Comparison of ENCODE assay signal across 8 cellular contexts in genomic region chr19:54208784-54209057, GRCh38. TPM values are rescaled to one million over a fixed set of nuclear protein-coding genes. Genes with fewer than 3 reads are reported as not detected.
DNase-seq lines count a peak whose midpoint lies in the region; ATAC-seq, FAIRE-seq and TF ChIP-seq lines count a peak whose summit lies in the region.
"Had no signal": no experiment of that assay in that cellular context is flagged by ENCODE, and none has a peak within 500 bp of the region (broad histone marks: within the 10 kb centered on the region; RNA-seq: fewer than 3 reads in every experiment).

No MANE protein-coding gene starts in this region.

- no peak overlapping the region for H2AFZ ChIP-seq in H9 (ENCODE audit: low read length)

- POLR2A ChIA-PET in GM10248 (lab: Yijun Ruan, JAX): interaction anchor here (0.7 to 5.7 kb wide), 4 partner anchors 8 to 35 kb away, joined by 4 to 30 read pairs (median 8); partner anchors contain the start of genes MBOAT7, RPS9, TMC4 and TSEN34

- no peak overlapping the region for H3K14ac ChIP-seq in H9 (ENCODE audit: insufficient read depth, low read length)

- H3K27me3 Mint-ChIP-seq in H9 (ENCODE audit: low read depth): peaks cover 3% of the 10 kb centered on the region

- peaks cover 3% of the 10 kb centered on the region for H4K20me1 ChIP-seq in H9 (ENCODE audit: control insufficient read depth, insufficient read depth, insufficient read length)

- H3K36me3 ChIP-seq in small intestine (ENCODE audit: control insufficient read depth in 2 of 2, insufficient read depth in 2 of 2, low read length in 2 of 2): peaks cover 11 to 12% of the 10 kb centered on the region in 2 donors

- H4K8ac ChIP-seq in H9 (replicated peaks; ENCODE audit: insufficient read length, low read depth, low read length): no peak overlapping the region

- DNase-seq in H9 (no peak), fibroblast of the aortic adventitia (ENCODE audit: low read depth) (peak; percentile 22), small intestine (no peak), GM10248 (ENCODE audit: extremely low spot score) (no peak)

- peak overlapping the region; percentile 85 to 95 (median 94); a peak in 6 of 7 replicates for H3K27ac Mint-ChIP-seq in H9

- no peak overlapping the region for H3K23ac ChIP-seq in H9 (ENCODE audit: insufficient read length, low read depth, low read length)

- H3K18ac ChIP-seq in H9 (ENCODE audit: insufficient read length, low read depth, low read length): no peak overlapping the region

- H2BK120ac ChIP-seq in H9 (ENCODE audit: low read depth, low read length, poor library complexity, severe bottlenecking): no peak overlapping the region

- no peak overlapping the region for H3T11ph ChIP-seq in H9 (ENCODE audit: low read length)

- H3K36me3 Mint-ChIP-seq in H9 (ENCODE audit: insufficient read depth in 1 of 3, low read depth in 3 of 3): peaks cover 59 to 70% (median 61%) of the 10 kb centered on the region in 3 experiments

- no peak for TF ChIP-seq CTCF in H9 (conservative IDR thresholded peaks at IDR 0.05)
- no peak for TF ChIP-seq CTCF in fibroblast of the aortic adventitia (IDR thresholded peaks at IDR 0.05; ENCODE audit: insufficient read depth, low read length)
- no peak for TF ChIP-seq CTCF in GM10248 (IDR thresholded peaks at IDR 0.05; ENCODE audit: control extremely low read depth, extremely low read depth, low read depth, missing control alignments)

- no peak overlapping the region for H3K4me3 ChIP-seq in fibroblast of the aortic adventitia (ENCODE audit: low read depth, low read length)
- no peak overlapping the region for H3K4me3 ChIP-seq in small intestine (ENCODE audit: low read depth in 1 of 2, low read length in 2 of 2)

- H3K4ac ChIP-seq in H9 (ENCODE audit: low read depth, low read length): no peak overlapping the region

- no peak overlapping the region for H2BK15ac ChIP-seq in H9 (ENCODE audit: low read depth, low read length)

- H3K79me1 ChIP-seq in H9 (ENCODE audit: insufficient read depth, low read depth, low read length, poor library complexity, severe bottlenecking): peaks cover 2% of the 10 kb centered on the region

- ATAC-seq in SK-N-SH treated with all-trans-retinoic acid at 6 μM for 48 hours: peak; percentile 9; the same call in 2 of the 3 replicates
- no peak for ATAC-seq in GM18907 (IDR thresholded peaks at IDR 0.05; ENCODE audit: unreplicated experiment)
- no peak for ATAC-seq in HG03196 (IDR thresholded peaks at IDR 0.05; ENCODE audit: unreplicated experiment)

- peak overlapping the region in 1 of 2 experiments; percentile 54; a peak in 1 of 5 replicates for H3K4me3 Mint-ChIP-seq in H9

- H3K27ac ChIP-seq in H9 (ENCODE audit: insufficient read length, low read depth, low read length) (no peak overlapping the region), small intestine (ENCODE audit: low read depth in 1 of 2, low read length in 1 of 2) (peak overlapping the region; percentile 38 to 92)

- H4K91ac ChIP-seq in H9 (ENCODE audit: insufficient read length, low read depth, low read length): no peak overlapping the region

- no peak overlapping the region for H2AK5ac ChIP-seq in H9 (ENCODE audit: insufficient read length, low read length)

- no peak overlapping the region for H2BK20ac ChIP-seq in H9 (ENCODE audit: low read depth, low read length, poor library complexity, severe bottlenecking)

- H4K5ac ChIP-seq in H9 (ENCODE audit: insufficient read length, low read depth, low read length): no peak overlapping the region

- no peaks in the 10 kb centered on the region for H3K9me3 Mint-ChIP-seq in H9

- H2BK5ac ChIP-seq in H9 (ENCODE audit: insufficient read length, low read length): no peak overlapping the region

- CTCF ChIA-PET in GM10248 (lab: Yijun Ruan, JAX): interaction anchor here (1.0 to 1.2 kb wide), 2 partner anchors 12 to 182 kb away, joined by 3 read pairs; no protein-coding TSS in a partner anchor

- H3K27me3 ChIP-seq in H9 (ENCODE audit: insufficient read depth, low read length): no peaks in the 10 kb centered on the region
- H3K27me3 ChIP-seq in small intestine (ENCODE audit: control insufficient read depth in 2 of 2, insufficient read depth in 2 of 2, low read length in 2 of 2): no peaks in the 10 kb centered on the region

- no peak overlapping the region for H3K9ac ChIP-seq in H9 (ENCODE audit: extremely low read depth, insufficient read length, low read length)

- no peak overlapping the region for H2BK12ac ChIP-seq in H9 (ENCODE audit: insufficient read length, low read depth, low read length)

- no peak overlapping the region for H3K56ac ChIP-seq in H9 (ENCODE audit: insufficient read length, low read depth, low read length)

- no peak for FAIRE-seq in small intestine (lab: Jason Lieb, UNC)

- no peak overlapping the region for H3K4me2 ChIP-seq in H9 (ENCODE audit: insufficient read depth, insufficient read length, low read length)

- no CpG with 5 or more reads among the region's 8 CpGs for WGBS in H9 (ENCODE audit: extremely low coverage, insufficient read length, low lambda C conversion rate)
- 55 to 64% (median 61%) methylated on average over 8 of the region's 8 CpGs for WGBS in small intestine, 3 donors

- H3K4me1 ChIP-seq in H9 (ENCODE audit: insufficient read depth, low read length) (no peaks in the 10 kb centered on the region), small intestine (ENCODE audit: control insufficient read depth in 2 of 2, insufficient read depth in 1 of 2, low read depth in 1 of 2, low read length in 1 of 2) (peaks cover 10 to 14% of the 10 kb centered on the region in 2 donors)

- H3K9me3 ChIP-seq in H9 (ENCODE audit: control insufficient read depth, low read depth, low read length) (no peaks in the 10 kb centered on the region), small intestine (ENCODE audit: control insufficient read depth, low read depth) (no peaks in the 10 kb centered on the region)

- peaks cover 10% of the 10 kb centered on the region; the same call in 1 of the 2 replicates for H3K79me2 ChIP-seq in H9 (ENCODE audit: insufficient read depth, low read length)

- no peaks in the 10 kb centered on the region for H3K23me2 ChIP-seq in H9 (ENCODE audit: insufficient read length, low read depth, low read length, poor library complexity, severe bottlenecking)

- H3K4me1 Mint-ChIP-seq in H9: peaks cover 28 to 45% of the 10 kb centered on the region in 2 experiments

TF ChIP-seq in SK-N-SH treated with all-trans-retinoic acid at 6 μM for 48 hours, 23 proteins besides CTCF, POLR2A, EP300 and RAD21:
- TF ChIP-seq, protein P1, sequence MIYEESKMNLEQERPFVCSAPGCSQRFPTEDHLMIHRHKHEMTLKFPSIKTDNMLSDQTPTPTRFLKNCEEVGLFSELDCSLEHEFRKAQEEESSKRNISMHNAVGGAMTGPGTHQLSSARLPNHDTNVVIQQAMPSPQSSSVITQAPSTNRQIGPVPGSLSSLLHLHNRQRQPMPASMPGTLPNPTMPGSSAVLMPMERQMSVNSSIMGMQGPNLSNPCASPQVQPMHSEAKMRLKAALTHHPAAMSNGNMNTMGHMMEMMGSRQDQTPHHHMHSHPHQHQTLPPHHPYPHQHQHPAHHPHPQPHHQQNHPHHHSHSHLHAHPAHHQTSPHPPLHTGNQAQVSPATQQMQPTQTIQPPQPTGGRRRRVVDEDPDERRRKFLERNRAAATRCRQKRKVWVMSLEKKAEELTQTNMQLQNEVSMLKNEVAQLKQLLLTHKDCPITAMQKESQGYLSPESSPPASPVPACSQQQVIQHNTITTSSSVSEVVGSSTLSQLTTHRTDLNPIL (CRISPR knock-in tag; IDR thresholded peaks at IDR 0.05; ENCODE audit: low read depth): 0 out of 2 replicates have a peak, but pooled peaks have one; percentile 0
- no peak for TF ChIP-seq TOX (CRISPR knock-in tag; IDR thresholded peaks at IDR 0.05; ENCODE audit: borderline replicate concordance)
- TF ChIP-seq ZFP30 (CRISPR knock-in tag; IDR thresholded peaks at IDR 0.05): no peak
- TF ChIP-seq ZNF8 (CRISPR knock-in tag; IDR thresholded peaks at IDR 0.05): no peak
- TF ChIP-seq CSRNP3 (CRISPR knock-in tag; IDR thresholded peaks at IDR 0.05): no peak

RNA-seq across cellular contexts. Expression of gene RPS9, which starts 8.1 kb away (rescaled TPM):
- total RNA-seq in H9 (2021): 1,674 and 1,679 TPM in 2 replicates
- total RNA-seq in fibroblast of the aortic adventitia (ENCODE audit: low replicate concordance): 1,882 and 1,909 TPM in 2 replicates
- 1,000 to 10,000 TPM; 2,119 to 4,773 (median 4,210) TPM for polyA plus RNA-seq in small intestine

RNA-seq across cellular contexts. Expression of gene LILRB3, which starts 14.1 kb away (rescaled TPM):
- not detected in 2 replicates for total RNA-seq in H9 (2021)
- not detected in 2 replicates for total RNA-seq in fibroblast of the aortic adventitia (ENCODE audit: low replicate concordance)
- polyA plus RNA-seq in small intestine: 1 to 10 TPM in 1 of 3 donors, under 1 TPM in 2; 0.45 to 3.6 (median 0.54) TPM
- total RNA-seq: dermis microvascular lymphatic vessel endothelial cell had no signal

RNA-seq across cellular contexts. Expression of gene TSEN34, which starts 17.6 kb away (rescaled TPM):
- total RNA-seq in H9 (2021) (28.3 and 29.0 TPM in 2 replicates), fibroblast of the aortic adventitia (ENCODE audit: low replicate concordance) (42.8 and 67.6 TPM in 2 replicates)
- 10 to 100 TPM; 32.7 to 50.3 (median 39.3) TPM for polyA plus RNA-seq in small intestine

RNA-seq across cellular contexts. Expression of gene MBOAT7, which starts 19.3 kb away (rescaled TPM):
- total RNA-seq in H9 (2021): 100 and 103 TPM in 2 replicates
- 46.9 and 48.7 TPM in 2 replicates for total RNA-seq in fibroblast of the aortic adventitia (ENCODE audit: low replicate concordance)
- polyA plus RNA-seq in small intestine: 10 to 100 TPM; 47.8 to 55.2 (median 54.2) TPM

RNA-seq across cellular contexts. Expression of gene LILRA6, which starts 33.9 kb away (rescaled TPM):
- total RNA-seq in H9 (2021) (not detected in 2 replicates), fibroblast of the aortic adventitia (ENCODE audit: low replicate concordance) (not detected in 2 replicates)
- polyA plus RNA-seq in small intestine: 1 to 10 TPM in 1 of 3 donors, under 1 TPM in 1, not detected in 1; 0.27 to 1.6 TPM
- total RNA-seq: dermis microvascular lymphatic vessel endothelial cell had no signal
